Comparison of ENCODE assay signal across 8 cellular contexts in the genomic region with DNA sequence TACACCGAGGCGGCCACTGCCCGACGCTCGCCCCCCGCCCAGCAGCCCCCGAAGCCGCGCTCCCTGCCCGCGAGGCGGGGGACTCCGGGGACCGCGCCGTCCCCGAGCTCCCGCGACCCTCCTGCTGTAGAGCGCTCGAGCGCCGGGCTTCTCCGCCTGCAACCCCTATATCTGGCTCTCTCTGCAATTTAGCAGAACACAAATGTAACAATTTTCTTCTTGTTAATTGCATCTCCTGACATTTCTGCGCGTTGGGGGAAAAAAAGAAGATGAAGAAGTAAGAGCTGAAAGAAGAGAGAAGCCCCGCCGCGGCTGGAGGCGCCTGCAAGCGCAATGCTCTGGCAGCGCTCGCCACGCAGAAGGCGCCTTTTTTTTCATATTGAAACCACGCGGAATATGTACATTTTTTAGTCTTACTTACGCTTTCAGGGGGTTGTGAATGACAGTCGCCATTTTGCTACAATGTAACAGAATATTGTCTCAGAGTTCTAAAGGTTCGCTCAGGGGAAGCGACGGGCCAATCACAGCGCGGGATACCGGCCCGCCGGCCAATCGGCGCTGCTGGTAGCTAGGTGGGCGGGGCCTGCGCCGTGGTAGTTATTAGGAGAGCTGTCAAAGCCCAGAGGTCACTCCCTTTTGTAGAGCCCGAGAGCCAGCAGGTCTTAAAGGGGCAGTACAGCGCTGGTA. TPM values are rescaled to one million over a fixed set of nuclear protein-coding genes. Genes with fewer than 3 reads are reported as not detected.
DNase-seq lines count a peak whose midpoint lies in the region; ATAC-seq and TF ChIP-seq lines count a peak whose summit lies in the region.

DPF3 (minus strand) TSS at position 466 of the 687 bp plus-strand sequence; CDS start at position 453, 13 bp downstream.

- TF ChIP-seq POLR2A in upper lobe of left lung (IDR thresholded peaks at IDR 0.05) = peak in 1 of 4 donors; percentile 27

- CTCF ChIA-PET in T-cell (lab: Charles Lee) = interaction anchor here (0.6 to 2.3 kb wide), 10 partner anchors 8 to 621 kb away, joined by 3 to 18 read pairs (median 4); no protein-coding TSS in a partner anchor

- H3K36me3 Mint-ChIP-seq in T-cell = no peaks in the 10 kb centered on the region

- 0 to 1% methylated on average over 25 to 51 of the region's 54 CpGs for WGBS in upper lobe of left lung, 2 donors

- peaks cover 19 to 33% (median 26%) of the 10 kb centered on the region in 4 donors for H3K4me1 ChIP-seq in upper lobe of left lung

- peak; percentile 94 for ATAC-seq in HG02870 (IDR thresholded peaks at IDR 0.05; ENCODE audit: unreplicated experiment)
- ATAC-seq in T-cell (replicated peaks in 1 of 4) = peak; percentile 97 to 98 (median 97)
- peak; percentile 98 to 99 for ATAC-seq in left cardiac atrium
- ATAC-seq in upper lobe of left lung (ENCODE audit: low FRiP score in 2 of 2) = peak; percentile 99 to 100

- H3K27ac ChIP-seq in upper lobe of left lung = peak within 1 kb of the TSS in 1 of 4 donors; percentile 44

- H3K36me3 ChIP-seq in upper lobe of left lung = no peaks in the 10 kb centered on the region

- H3K9me3 ChIP-seq in upper lobe of left lung = no peaks in the 10 kb centered on the region

- no peaks in the 10 kb centered on the region for H3K9me3 Mint-ChIP-seq in T-cell

- H3K4me3 ChIP-seq in GM12875 (ENCODE audit: low read depth, low read length) (peak within 1 kb of the TSS; percentile 72), upper lobe of left lung (peak within 1 kb of the TSS; percentile 64 to 97 (median 86))

- peak within 1 kb of the TSS; percentile 86 to 98 (median 90) for H3K4me3 Mint-ChIP-seq in T-cell

- peaks cover 0 to 16% (median 7%) of the 10 kb centered on the region in 4 donors for H3K27me3 ChIP-seq in upper lobe of left lung

- POLR2A ChIA-PET in T-cell (lab: Charles Lee) = interaction anchor here (0.5 to 0.8 kb wide), 3 partner anchors 32 to 492 kb away, joined by 3 read pairs; partner anchors contain the start of gene DCAF4 (in 1 of the 2)

- TF ChIP-seq CTCF in GM12875 (IDR thresholded peaks at IDR 0.05; ENCODE audit: borderline replicate concordance, insufficient read depth, low read depth, low read length) (no peak), upper lobe of left lung (IDR thresholded peaks at IDR 0.05) (no peak)

- DNase-seq in NCI-H1436 treated with DMSO at 0.1 percent for 48 hours (lab: John Stamatoyannopoulos, UW) (peak; percentile 4), T-cell (peak; percentile 77 to 93 (median 87)), amniotic epithelial cell (ENCODE audit: low read depth) (peak; percentile 94), left cardiac atrium (peak; percentile 98), posterior cingulate gyrus (peak; percentile 93 to 99 (median 96)), upper lobe of left lung (peak; percentile 94 to 98)

- peak within 1 kb of the TSS; percentile 23 to 89 for H3K27ac Mint-ChIP-seq in T-cell

- TF ChIP-seq EP300 in upper lobe of left lung (IDR thresholded peaks at IDR 0.05) = no peak

- intact Hi-C loops in left cardiac atrium (cut with DNase I) = loop anchor here in 1 of 2 donors (5.0 to 10.0 kb wide), 3 partner anchors 61 to 179 kb away; no protein-coding TSS in a partner anchor
- intact Hi-C loops in posterior cingulate gyrus (cut with DNase I) = loop anchor here (5.0 kb wide), 3 partner anchors 81 to 176 kb away; no protein-coding TSS in a partner anchor

- peaks cover 23 to 29% (median 26%) of the 10 kb centered on the region in 3 donors for H3K4me1 Mint-ChIP-seq in T-cell

- peaks cover 20 to 46% of the 10 kb centered on the region in 2 donors for H3K27me3 Mint-ChIP-seq in T-cell

RNA-seq across cellular contexts. Expression of gene DPF3, which starts in this region (rescaled TPM):
- under 1 TPM; 0.33 to 0.86 (median 0.54) TPM for total RNA-seq in T-cell
- total RNA-seq in left cardiac atrium = 10 to 100 TPM; 18.9 to 23.3 TPM
- total RNA-seq in upper lobe of left lung = 1 to 10 TPM in 3 of 6 donors, under 1 TPM in 3; 0.30 to 1.3 (median 1.0) TPM

Comparison
In these comparisons a context has a peak if more than half of its experiments do, and no peak if none do; other contexts are left out.
1. RNA of gene DPF3 (total RNA-seq): 18.9 to 23.3 TPM in left cardiac atrium; 0.30 to 1.3 TPM in upper lobe of left lung and 0.33 to 0.86 TPM in T-cell; every median in the first group is over 4 times any median in the second.
2. Peak in DNase-seq and ATAC-seq in T-cell; RNA of the gene not detected or under 1 TPM.
3. DNase-seq: peak in every context shown above with its lines; median percentile 98 in left cardiac atrium; 96 in posterior cingulate gyrus; 96 in upper lobe of left lung; 94 in amniotic epithelial cell; 87 in T-cell; 4 in NCI-H1436 treated with DMSO at 0.1 percent for 48 hours.
4. Peak in every context shown above with its lines, with median percentiles within 50 percentile points of each other: ATAC-seq.